Comparison of ENCODE assay signal across 16 cellular contexts in the genomic region with DNA sequence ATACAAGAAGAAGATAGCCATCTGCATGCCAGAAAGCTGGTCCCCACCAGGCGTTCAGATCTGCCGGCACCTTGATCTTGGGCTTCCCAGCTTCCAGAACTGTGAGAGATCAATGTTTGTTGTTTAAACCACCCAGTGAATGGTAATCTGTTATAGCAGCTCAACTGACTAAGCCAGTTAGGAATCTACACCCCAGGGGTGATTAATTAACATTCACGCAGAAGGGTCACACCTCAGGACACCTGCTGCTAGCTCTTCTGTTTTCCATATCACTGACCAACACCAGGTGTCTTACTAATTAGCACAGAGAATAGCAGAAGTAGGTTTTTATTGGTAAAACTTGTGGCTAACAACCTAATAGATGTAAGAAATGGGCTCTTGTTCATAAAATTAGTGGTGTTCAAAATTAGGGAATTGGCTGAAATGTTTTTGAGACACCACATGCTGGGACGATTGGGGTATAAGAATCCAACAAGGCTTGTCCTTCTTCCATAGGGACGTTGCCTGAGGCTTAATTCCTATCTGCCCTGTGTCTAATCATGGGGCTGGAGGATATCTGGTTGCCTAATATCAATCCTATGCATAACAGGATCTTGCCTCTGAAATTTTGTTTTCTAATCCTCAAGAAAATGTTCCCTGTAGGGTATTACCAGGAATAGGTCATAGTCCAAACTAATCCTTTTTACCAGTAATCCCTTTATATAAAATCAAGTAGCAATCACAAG. TPM values are rescaled to one million over a fixed set of nuclear protein-coding genes. Genes with fewer than 3 reads are reported as not detected.
DNase-seq lines count a peak whose midpoint lies in the region; ATAC-seq, FAIRE-seq and TF ChIP-seq lines count a peak whose summit lies in the region.
"Had no signal": no experiment of that assay in that cellular context is flagged by ENCODE, and none has a peak within 500 bp of the region (broad histone marks: within the 10 kb centered on the region; RNA-seq: fewer than 3 reads in every experiment).

No MANE protein-coding gene starts in this region.

- DNase-seq in HCT116 (ENCODE audit: low read depth, low spot score) (peak; percentile 71), NCI-H82 treated with DMSO at 0.1 percent for 48 hours (lab: John Stamatoyannopoulos, UW; ENCODE audit: unreplicated experiment) (peak; percentile 87), endodermal cell (peak; percentile 99), retinal pigment epithelial cell (ENCODE audit: low read depth) (peak; percentile 87), GM12892 (ENCODE audit: insufficient read length) (no peak)
- DNase-seq in activated CD4-positive, alpha-beta memory T cell treated with anti-CD3 and anti-CD28 coated beads, Interleukin-2, amount 10 ng/mL, durations not matched to agents 7 days and 5 days, result no peak
- DNase-seq: activated CD4-positive, alpha-beta memory T cell treated with anti-CD3 and anti-CD28 coated beads for 36 hours; adrenal gland; erythroblast; head of caudate nucleus; left lung; NCI-H2081; testis had no signal

- WGBS in endodermal cell (ENCODE audit: insufficient coverage in 1 of 2, insufficient read length in 1 of 2), 2 experiments, result 3 to 9% methylated on average over 4 to 5 of the region's 5 CpGs

- intact Hi-C loops in HCT116 (cut with micrococcal nuclease), result no loop called here

- TF ChIP-seq POLR2A in HCT116 (IDR thresholded peaks at IDR 0.05; ENCODE audit: borderline replicate concordance, extremely low read depth, insufficient read depth, insufficient read length), result no peak
- no peak for TF ChIP-seq POLR2A in GM12892 (IDR thresholded peaks at IDR 0.05; ENCODE audit: low read depth, low read length)

- FAIRE-seq in GM12892 (lab: Jason Lieb, UNC), result no peak

- TF ChIP-seq RAD21 in HCT116 (IDR thresholded peaks at IDR 0.05; ENCODE audit: low read depth), result no peak

- H3K27me3 Mint-ChIP-seq in endodermal cell (ENCODE audit: insufficient read depth), result peaks cover 11% of the 10 kb centered on the region
- peaks cover 3% of the 10 kb centered on the region for H3K27me3 Mint-ChIP-seq in activated CD4-positive, alpha-beta memory T cell treated with anti-CD3 and anti-CD28 coated beads, Interleukin-2, amount 10 ng/mL, durations not matched to agents 7 days and 5 days
- H3K27me3 Mint-ChIP-seq: activated CD4-positive, alpha-beta memory T cell treated with anti-CD3 and anti-CD28 coated beads for 36 hours had no signal

- no peak overlapping the region for H3K4me3 Mint-ChIP-seq in endodermal cell
- no peak overlapping the region for H3K4me3 Mint-ChIP-seq in activated CD4-positive, alpha-beta memory T cell treated with anti-CD3 and anti-CD28 coated beads, Interleukin-2, amount 10 ng/mL, durations not matched to agents 7 days and 5 days
- H3K4me3 Mint-ChIP-seq: activated CD4-positive, alpha-beta memory T cell treated with anti-CD3 and anti-CD28 coated beads for 36 hours had no signal

- no peaks in the 10 kb centered on the region for H3K9me2 ChIP-seq in HCT116 (ENCODE audit: insufficient read depth)

- H2AFZ ChIP-seq in HCT116 (ENCODE audit: low read depth, low read length, poor library complexity, severe bottlenecking), result no peak overlapping the region

- H4K20me1 ChIP-seq in HCT116 (ENCODE audit: insufficient read depth), result no peaks in the 10 kb centered on the region

- RAD21 ChIA-PET in HCT116 (lab: Charles Lee; ENCODE audit: low non-redundant PET in 1 of 2, low total read pairs in 2 of 2, uncharacterized antibody in 2 of 2, unreplicated experiment in 2 of 2), result no interaction called here

- H3K4me1 Mint-ChIP-seq in endodermal cell, result peaks cover 20% of the 10 kb centered on the region
- H3K4me1 Mint-ChIP-seq in activated CD4-positive, alpha-beta memory T cell treated with anti-CD3 and anti-CD28 coated beads, Interleukin-2, amount 10 ng/mL, durations not matched to agents 7 days and 5 days, result no peaks in the 10 kb centered on the region

- no peaks in the 10 kb centered on the region for H3K79me2 ChIP-seq in HCT116 (ENCODE audit: insufficient read depth, low read length)

- H3K36me3 Mint-ChIP-seq in endodermal cell (ENCODE audit: low read depth), result no peaks in the 10 kb centered on the region
- no peaks in the 10 kb centered on the region for H3K36me3 Mint-ChIP-seq in activated CD4-positive, alpha-beta memory T cell treated with anti-CD3 and anti-CD28 coated beads, Interleukin-2, amount 10 ng/mL, durations not matched to agents 7 days and 5 days (ENCODE audit: low read depth)
- H3K36me3 Mint-ChIP-seq: activated CD4-positive, alpha-beta memory T cell treated with anti-CD3 and anti-CD28 coated beads for 36 hours had no signal

- no peaks in the 10 kb centered on the region for H3K9me3 Mint-ChIP-seq in endodermal cell
- H3K9me3 Mint-ChIP-seq in activated CD4-positive, alpha-beta memory T cell treated with anti-CD3 and anti-CD28 coated beads, Interleukin-2, amount 10 ng/mL, durations not matched to agents 7 days and 5 days, result peaks cover 5% of the 10 kb centered on the region
- H3K9me3 Mint-ChIP-seq: activated CD4-positive, alpha-beta memory T cell treated with anti-CD3 and anti-CD28 coated beads for 36 hours had no signal

- H3K4me1 ChIP-seq in HCT116 (ENCODE audit: control insufficient read depth in 1 of 2, insufficient read depth in 2 of 2, low read length in 2 of 2) (peaks cover 46 to 65% of the 10 kb centered on the region in 2 experiments), endodermal cell (ENCODE audit: control insufficient read depth, insufficient read depth, low read length) (peaks cover 7% of the 10 kb centered on the region)
- H3K4me1 ChIP-seq: left lung, SJCRH30, testis had no signal

- POLR2A ChIA-PET in HCT116 (lab: Charles Lee), result no interaction called here
- POLR2A ChIA-PET in activated CD4-positive, alpha-beta memory T cell treated with anti-CD3 and anti-CD28 coated beads, Interleukin-2, amount 10 ng/mL, durations not matched to agents 7 days and 5 days (lab: Charles Lee), result no interaction called here

- H3K4me3 ChIP-seq in HCT116 (replicated peaks in 1 of 2; ENCODE audit: low read depth in 1 of 2, low read length in 2 of 2) (0 out of 4 replicates have a peak overlapping the region, but pooled peaks of 1 of the 2 experiments have one; percentile 7), endodermal cell (ENCODE audit: low read length) (no peak overlapping the region), retinal pigment epithelial cell (ENCODE audit: low read length) (no peak overlapping the region)
- H3K4me3 ChIP-seq: adrenal gland, left lung, SJCRH30, testis had no signal

- H3K4me2 ChIP-seq in HCT116 (ENCODE audit: low read length), result peak overlapping the region; percentile 60

- CTCF ChIA-PET in HCT116 (lab: Charles Lee), result no interaction called here
- CTCF ChIA-PET in activated CD4-positive, alpha-beta memory T cell treated with anti-CD3 and anti-CD28 coated beads, Interleukin-2, amount 10 ng/mL, durations not matched to agents 7 days and 5 days (lab: Charles Lee), result no interaction called here

- no peak overlapping the region for H3K9ac ChIP-seq in HCT116 (ENCODE audit: low read length)
- H3K9ac ChIP-seq in endodermal cell (ENCODE audit: extremely low read depth, low read length, poor library complexity, severe bottlenecking), result peak overlapping the region; percentile 15

- H3K27ac ChIP-seq in HCT116 (ENCODE audit: low read depth, low read length) (peak overlapping the region; percentile 28; the same call in 1 of the 2 replicates), endodermal cell (ENCODE audit: low read depth, low read length) (peak overlapping the region; percentile 21)
- H3K27ac ChIP-seq: adrenal gland, C4-2B, left lung, SJCRH30, testis had no signal

- no TSS peak for BruUV-seq in HCT116 (replicated peaks; lab: Mats Ljungman, UMichigan)

- no peaks in the 10 kb centered on the region for H3K36me3 ChIP-seq in HCT116 (ENCODE audit: control insufficient read depth in 1 of 2, insufficient read depth in 2 of 2, low read length in 2 of 2)
- no peaks in the 10 kb centered on the region for H3K36me3 ChIP-seq in endodermal cell (ENCODE audit: control insufficient read depth, insufficient read depth, low read length)
- H3K36me3 ChIP-seq: adrenal gland, left lung, SJCRH30 had no signal

- H3K9me3 ChIP-seq in HCT116 (ENCODE audit: control insufficient read depth in 1 of 2, insufficient read depth in 1 of 2, low read depth in 1 of 2, low read length in 2 of 2) (no peaks in the 10 kb centered on the region), endodermal cell (ENCODE audit: control insufficient read depth, low read length) (peaks cover 4% of the 10 kb centered on the region)
- H3K9me3 ChIP-seq: adrenal gland, left lung, SJCRH30, testis had no signal

- H3K27ac Mint-ChIP-seq in endodermal cell, result no peak overlapping the region
- H3K27ac Mint-ChIP-seq in activated CD4-positive, alpha-beta memory T cell treated with anti-CD3 and anti-CD28 coated beads, Interleukin-2, amount 10 ng/mL, durations not matched to agents 7 days and 5 days, result no peak overlapping the region
- H3K27ac Mint-ChIP-seq: activated CD4-positive, alpha-beta memory T cell treated with anti-CD3 and anti-CD28 coated beads for 36 hours had no signal

- ATAC-seq in HCT116 (peak; percentile 86), HG02798 (IDR thresholded peaks at IDR 0.05; ENCODE audit: poor library complexity, unreplicated experiment) (no peak)
- ATAC-seq: left lung had no signal

- TF ChIP-seq CTCF in HCT116 (IDR thresholded peaks at IDR 0.05 in 2 of 3, conservative IDR thresholded peaks at IDR 0.05 in 1 of 3; ENCODE audit: borderline replicate concordance in 1 of 3, insufficient read depth in 1 of 3, low read depth in 2 of 3, low read length in 2 of 3), result no peak
- peak; percentile 38 for TF ChIP-seq CTCF in endodermal cell (conservative IDR thresholded peaks at IDR 0.05)
- TF ChIP-seq CTCF in retinal pigment epithelial cell (conservative IDR thresholded peaks at IDR 0.05; ENCODE audit: low read depth, low read length), result no peak

- H3K27me3 ChIP-seq in HCT116 (ENCODE audit: insufficient read depth, low read length), result no peaks in the 10 kb centered on the region
- no peaks in the 10 kb centered on the region for H3K27me3 ChIP-seq in endodermal cell (ENCODE audit: control insufficient read depth, insufficient read depth, low read length, poor library complexity, severe bottlenecking)
- H3K27me3 ChIP-seq: adrenal gland, left lung, SJCRH30, testis had no signal

TF ChIP-seq in HCT116, 20 proteins besides CTCF, POLR2A, EP300 and RAD21 (continues in another document):
- TF ChIP-seq, protein P1, sequence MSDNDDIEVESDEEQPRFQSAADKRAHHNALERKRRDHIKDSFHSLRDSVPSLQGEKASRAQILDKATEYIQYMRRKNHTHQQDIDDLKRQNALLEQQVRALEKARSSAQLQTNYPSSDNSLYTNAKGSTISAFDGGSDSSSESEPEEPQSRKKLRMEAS (IDR thresholded peaks at IDR 0.05), result 0 out of 2 replicates have a peak, but pooled peaks have one; percentile 32
- TF ChIP-seq SP1 (IDR thresholded peaks at IDR 0.05; ENCODE audit: low read depth) (peak; percentile 53), EGR1 (IDR thresholded peaks at IDR 0.05; ENCODE audit: low read depth) (no peak)

RNA-seq across cellular contexts. Expression of a gene that starts 42.0 kb away (rescaled TPM):
- total RNA-seq in HCT116 (2021; ENCODE audit: unreplicated experiment) (10.1 TPM), endodermal cell (10 to 100 TPM; 30.7 to 36.2 TPM)
- polyA plus RNA-seq in HCT116 (2012), result 6.8 and 7.3 TPM in 2 replicates
- 17.3 TPM for polyA plus RNA-seq in endodermal cell (2013, experiment 1 of 2)
- 17.2 TPM for polyA plus RNA-seq in endodermal cell (2013, experiment 2 of 2)
- polyA plus RNA-seq in GM12892 (2012; ENCODE audit: missing spikeins), result 13.1 TPM
- 100 to 1,000 TPM; 124 to 125 TPM for total RNA-seq in activated CD4-positive, alpha-beta memory T cell treated with anti-CD3 and anti-CD28 coated beads, Interleukin-2, amount 10 ng/mL, durations not matched to agents 7 days and 5 days

Comparison
In these comparisons a context has a peak if more than half of its experiments do, and no peak if none do; other contexts are left out.
1. DNase-seq: peak in HCT116 (single experiment), NCI-H82 treated with DMSO at 0.1 percent for 48 hours (single experiment), endodermal cell (single experiment) and retinal pigment epithelial cell (single experiment); none in GM12892 (single experiment) and activated CD4-positive, alpha-beta memory T cell treated with anti-CD3 and anti-CD28 coated beads, Interleukin-2, amount 10 ng/mL, durations not matched to agents 7 days and 5 days (single experiment).